Comparison of ENCODE assay signal across 2 cellular contexts in the genomic region with DNA sequence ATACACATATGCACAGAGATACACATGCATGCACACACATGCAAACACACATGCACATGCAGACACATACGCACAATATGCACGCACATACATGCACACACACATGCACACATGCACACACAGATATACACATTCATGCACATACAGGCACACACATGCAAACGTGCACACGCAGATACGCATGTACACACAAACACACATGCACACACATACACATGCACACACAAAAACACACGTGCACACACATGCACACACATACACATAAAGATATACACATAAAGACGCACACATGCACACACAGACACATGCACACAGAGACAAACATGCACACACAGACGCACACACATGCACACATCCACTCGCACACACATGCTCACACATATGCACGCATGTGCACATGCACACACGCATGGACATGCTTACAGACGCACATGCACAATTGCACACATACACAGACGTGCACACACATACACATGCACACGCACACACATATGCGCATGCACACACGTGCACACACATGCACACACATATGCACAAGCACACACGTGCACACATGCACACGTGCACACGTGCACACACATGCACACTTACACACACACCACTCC.
TF ChIP-seq lines count a peak whose summit lies in the region.

No MANE protein-coding gene starts in this region.

TF ChIP-seq in HepG2, 621 proteins besides CTCF, POLR2A, EP300 and RAD21:
- TF ChIP-seq ATF7 (IDR thresholded peaks at IDR 0.05) (no peak), ATF7 (CRISPR knock-in tag; IDR thresholded peaks at IDR 0.05) (no peak), ZNF879 (CRISPR knock-in tag; IDR thresholded peaks at IDR 0.05) (no peak)
- TF ChIP-seq, protein P1, sequence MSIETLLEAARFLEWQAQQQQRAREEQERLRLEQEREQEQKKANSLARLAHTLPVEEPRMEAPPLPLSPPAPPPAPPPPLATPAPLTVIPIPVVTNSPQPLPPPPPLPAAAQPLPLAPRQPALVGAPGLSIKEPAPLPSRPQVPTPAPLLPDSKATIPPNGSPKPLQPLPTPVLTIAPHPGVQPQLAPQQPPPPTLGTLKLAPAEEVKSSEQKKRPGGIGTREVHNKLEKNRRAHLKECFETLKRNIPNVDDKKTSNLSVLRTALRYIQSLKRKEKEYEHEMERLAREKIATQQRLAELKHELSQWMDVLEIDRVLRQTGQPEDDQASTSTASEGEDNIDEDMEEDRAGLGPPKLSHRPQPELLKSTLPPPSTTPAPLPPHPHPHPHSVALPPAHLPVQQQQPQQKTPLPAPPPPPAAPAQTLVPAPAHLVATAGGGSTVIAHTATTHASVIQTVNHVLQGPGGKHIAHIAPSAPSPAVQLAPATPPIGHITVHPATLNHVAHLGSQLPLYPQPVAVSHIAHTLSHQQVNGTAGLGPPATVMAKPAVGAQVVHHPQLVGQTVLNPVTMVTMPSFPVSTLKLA (IDR thresholded peaks at IDR 0.05), result peak; percentile 95
TF ChIP-seq in HepG2: peak in this region for 1.

TF ChIP-seq in K562, 482 proteins besides CTCF, POLR2A, EP300 and RAD21:
- TF ChIP-seq, protein P2, sequence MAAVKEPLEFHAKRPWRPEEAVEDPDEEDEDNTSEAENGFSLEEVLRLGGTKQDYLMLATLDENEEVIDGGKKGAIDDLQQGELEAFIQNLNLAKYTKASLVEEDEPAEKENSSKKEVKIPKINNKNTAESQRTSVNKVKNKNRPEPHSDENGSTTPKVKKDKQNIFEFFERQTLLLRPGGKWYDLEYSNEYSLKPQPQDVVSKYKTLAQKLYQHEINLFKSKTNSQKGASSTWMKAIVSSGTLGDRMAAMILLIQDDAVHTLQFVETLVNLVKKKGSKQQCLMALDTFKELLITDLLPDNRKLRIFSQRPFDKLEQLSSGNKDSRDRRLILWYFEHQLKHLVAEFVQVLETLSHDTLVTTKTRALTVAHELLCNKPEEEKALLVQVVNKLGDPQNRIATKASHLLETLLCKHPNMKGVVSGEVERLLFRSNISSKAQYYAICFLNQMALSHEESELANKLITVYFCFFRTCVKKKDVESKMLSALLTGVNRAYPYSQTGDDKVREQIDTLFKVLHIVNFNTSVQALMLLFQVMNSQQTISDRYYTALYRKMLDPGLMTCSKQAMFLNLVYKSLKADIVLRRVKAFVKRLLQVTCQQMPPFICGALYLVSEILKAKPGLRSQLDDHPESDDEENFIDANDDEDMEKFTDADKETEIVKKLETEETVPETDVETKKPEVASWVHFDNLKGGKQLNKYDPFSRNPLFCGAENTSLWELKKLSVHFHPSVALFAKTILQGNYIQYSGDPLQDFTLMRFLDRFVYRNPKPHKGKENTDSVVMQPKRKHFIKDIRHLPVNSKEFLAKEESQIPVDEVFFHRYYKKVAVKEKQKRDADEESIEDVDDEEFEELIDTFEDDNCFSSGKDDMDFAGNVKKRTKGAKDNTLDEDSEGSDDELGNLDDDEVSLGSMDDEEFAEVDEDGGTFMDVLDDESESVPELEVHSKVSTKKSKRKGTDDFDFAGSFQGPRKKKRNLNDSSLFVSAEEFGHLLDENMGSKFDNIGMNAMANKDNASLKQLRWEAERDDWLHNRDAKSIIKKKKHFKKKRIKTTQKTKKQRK (IDR thresholded peaks at IDR 0.05; ENCODE audit: borderline replicate concordance, low read depth, low read length), result no peak
- TF ChIP-seq, protein P3, sequence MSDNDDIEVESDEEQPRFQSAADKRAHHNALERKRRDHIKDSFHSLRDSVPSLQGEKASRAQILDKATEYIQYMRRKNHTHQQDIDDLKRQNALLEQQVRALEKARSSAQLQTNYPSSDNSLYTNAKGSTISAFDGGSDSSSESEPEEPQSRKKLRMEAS (CRISPR knock-in tag; IDR thresholded peaks at IDR 0.05), result peak; percentile 22; the same call in 1 of the 2 replicates
- TF ChIP-seq TEAD4 (IDR thresholded peaks at IDR 0.05; ENCODE audit: low read length), result no peak
- 0 out of 2 replicates have a peak, but pooled peaks have one; percentile 29 for TF ChIP-seq TEAD4 (CRISPR knock-in tag; IDR thresholded peaks at IDR 0.05; ENCODE audit: borderline replicate concordance)
- TF ChIP-seq GTF2A2 (tag; IDR thresholded peaks at IDR 0.05), result no peak
- TF ChIP-seq, protein P4, sequence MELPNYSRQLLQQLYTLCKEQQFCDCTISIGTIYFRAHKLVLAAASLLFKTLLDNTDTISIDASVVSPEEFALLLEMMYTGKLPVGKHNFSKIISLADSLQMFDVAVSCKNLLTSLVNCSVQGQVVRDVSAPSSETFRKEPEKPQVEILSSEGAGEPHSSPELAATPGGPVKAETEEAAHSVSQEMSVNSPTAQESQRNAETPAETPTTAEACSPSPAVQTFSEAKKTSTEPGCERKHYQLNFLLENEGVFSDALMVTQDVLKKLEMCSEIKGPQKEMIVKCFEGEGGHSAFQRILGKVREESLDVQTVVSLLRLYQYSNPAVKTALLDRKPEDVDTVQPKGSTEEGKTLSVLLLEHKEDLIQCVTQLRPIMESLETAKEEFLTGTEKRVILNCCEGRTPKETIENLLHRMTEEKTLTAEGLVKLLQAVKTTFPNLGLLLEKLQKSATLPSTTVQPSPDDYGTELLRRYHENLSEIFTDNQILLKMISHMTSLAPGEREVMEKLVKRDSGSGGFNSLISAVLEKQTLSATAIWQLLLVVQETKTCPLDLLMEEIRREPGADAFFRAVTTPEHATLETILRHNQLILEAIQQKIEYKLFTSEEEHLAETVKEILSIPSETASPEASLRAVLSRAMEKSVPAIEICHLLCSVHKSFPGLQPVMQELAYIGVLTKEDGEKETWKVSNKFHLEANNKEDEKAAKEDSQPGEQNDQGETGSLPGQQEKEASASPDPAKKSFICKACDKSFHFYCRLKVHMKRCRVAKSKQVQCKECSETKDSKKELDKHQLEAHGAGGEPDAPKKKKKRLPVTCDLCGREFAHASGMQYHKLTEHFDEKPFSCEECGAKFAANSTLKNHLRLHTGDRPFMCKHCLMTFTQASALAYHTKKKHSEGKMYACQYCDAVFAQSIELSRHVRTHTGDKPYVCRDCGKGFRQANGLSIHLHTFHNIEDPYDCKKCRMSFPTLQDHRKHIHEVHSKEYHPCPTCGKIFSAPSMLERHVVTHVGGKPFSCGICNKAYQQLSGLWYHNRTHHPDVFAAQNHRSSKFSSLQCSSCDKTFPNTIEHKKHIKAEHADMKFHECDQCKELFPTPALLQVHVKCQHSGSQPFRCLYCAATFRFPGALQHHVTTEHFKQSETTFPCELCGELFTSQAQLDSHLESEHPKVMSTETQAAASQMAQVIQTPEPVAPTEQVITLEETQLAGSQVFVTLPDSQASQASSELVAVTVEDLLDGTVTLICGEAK (IDR thresholded peaks at IDR 0.05), result no peak
- TF ChIP-seq, protein P4 (CRISPR knock-in tag; IDR thresholded peaks at IDR 0.05), result no peak
- TF ChIP-seq KDM1A (IDR thresholded peaks at IDR 0.05), result peak in 1 of 2 experiments; percentile 71; a peak in 1 of 4 replicates
